8 cellular contexts compared by ENCODE assay signal in the genomic region with DNA sequence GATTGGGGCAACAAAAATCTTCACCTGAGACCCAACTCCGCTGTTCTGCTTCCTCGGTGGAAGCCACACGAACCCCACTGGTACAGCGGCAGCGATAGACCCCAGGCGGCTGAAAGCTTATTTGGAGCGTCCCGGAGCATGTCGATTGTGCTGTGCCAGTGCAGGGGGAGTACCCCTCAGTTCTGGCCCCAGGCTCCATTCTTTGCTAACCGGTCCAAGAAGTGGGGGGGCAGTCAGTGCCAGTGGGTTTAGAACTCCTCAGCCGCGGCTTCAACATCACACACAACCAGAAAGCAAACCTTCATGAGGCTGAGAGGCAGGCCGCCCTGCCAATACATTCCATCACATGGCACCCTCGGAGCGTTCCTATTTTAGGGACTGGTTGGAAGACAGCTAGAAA. TPM values are rescaled to one million over a fixed set of nuclear protein-coding genes. Genes with fewer than 3 reads are reported as not detected.
A peak's percentile ranks its signal among the peaks of the same experiment; 100 is the strongest.
DNase-seq lines count a peak whose midpoint lies in the region; ATAC-seq, FAIRE-seq and TF ChIP-seq lines count a peak whose summit lies in the region.

No MANE protein-coding gene starts in this region.

- POLR2A ChIA-PET in A549 (lab: Yijun Ruan, JAX) = interaction anchor here (0.6 to 2.6 kb wide), 3 partner anchors 10 to 14 kb away, joined by 3 to 51 read pairs (median 12); no protein-coding TSS in a partner anchor

- no peaks in the 10 kb centered on the region for H3K9me3 ChIP-seq in A549
- H3K9me3 ChIP-seq in HUES64 (ENCODE audit: insufficient read depth, low read depth, low read length) = no peaks in the 10 kb centered on the region
- no peaks in the 10 kb centered on the region for H3K9me3 ChIP-seq in mucosa of rectum (ENCODE audit: control insufficient read depth in 2 of 2, low read length in 2 of 2)

- H3K4me2 ChIP-seq in A549 = peak overlapping the region; percentile 99

- no peaks in the 10 kb centered on the region for H3K36me3 ChIP-seq in HUES64 (ENCODE audit: insufficient read depth, low read length)
- no peaks in the 10 kb centered on the region for H3K36me3 ChIP-seq in mucosa of rectum (ENCODE audit: control insufficient read depth in 2 of 2, insufficient read depth in 2 of 2, low read length in 2 of 2)

- TF ChIP-seq EP300 in A549 (IDR thresholded peaks at IDR 0.05) = 0 out of 5 replicates have a peak, but pooled peaks of 1 of the 2 experiments have one; percentile 1

- H3K27ac ChIP-seq in A549 (peak overlapping the region; percentile 95 to 97), HUES64 (ENCODE audit: low read depth, low read length) (peak overlapping the region; percentile 34; the same call in 1 of the 2 replicates), mucosa of rectum (ENCODE audit: low read depth in 2 of 2, low read length in 2 of 2) (peak overlapping the region; percentile 100)

- H3K9ac ChIP-seq in HUES64 (ENCODE audit: low read depth, low read length) (peak overlapping the region; percentile 69), mucosa of rectum (ENCODE audit: low read depth in 1 of 2, low read length in 2 of 2) (peak overlapping the region; percentile 86 to 87)

- TF ChIP-seq RAD21 in A549 (conservative IDR thresholded peaks at IDR 0.05 in 1 of 2, IDR thresholded peaks at IDR 0.05 in 1 of 2) = no peak

- DNase-seq in A549 (ENCODE audit: low read depth in 1 of 2, low spot score in 1 of 2) = no peak
- DNase-seq in cardiac fibroblast (ENCODE audit: low read depth in 2 of 2) = no peak
- no peak for DNase-seq in middle frontal gyrus (ENCODE audit: extremely low spot score, low spot score)
- DNase-seq in glomerular visceral epithelial cell (ENCODE audit: extremely low spot score) = no peak
- DNase-seq in GM19238 (ENCODE audit: insufficient read length, low spot score) = no peak

- CTCF ChIA-PET in A549 (lab: Yijun Ruan, JAX) = interaction anchor here (0.6 to 28.1 kb wide), 4 partner anchors 9 to 75 kb away, joined by 3 to 1099 read pairs (median 62); no protein-coding TSS in a partner anchor

- no peak for TF ChIP-seq POLR2A in A549 (IDR thresholded peaks at IDR 0.05; ENCODE audit: low read length)

- H3K4me1 ChIP-seq in A549 (peaks cover 61% of the 10 kb centered on the region), HUES64 (ENCODE audit: insufficient read depth, low read length) (peaks cover 21% of the 10 kb centered on the region), mucosa of rectum (ENCODE audit: control insufficient read depth in 2 of 2, insufficient read depth in 2 of 2, low read length in 2 of 2) (peaks cover 60 to 66% of the 10 kb centered on the region in 2 donors)

- ATAC-seq in A549 (no peak), HG03378 (IDR thresholded peaks at IDR 0.05; ENCODE audit: unreplicated experiment) (no peak)

- FAIRE-seq in A549 (lab: Jason Lieb, UNC) = no peak

- H3K4me3 ChIP-seq in A549 (peak overlapping the region; percentile 99), HUES64 (ENCODE audit: low read length) (peak overlapping the region; percentile 95), cardiac fibroblast (replicated peaks in 1 of 2; ENCODE audit: low read depth in 2 of 2, low read length in 2 of 2) (peak overlapping the region; percentile 44 to 56), mucosa of rectum (ENCODE audit: low read length in 2 of 2) (peak overlapping the region; percentile 64 to 80)

- WGBS in A549 (ENCODE audit: missing lambda C conversion rate) = 75% methylated on average over 15 of the region's 15 CpGs
- WGBS in HUES64 = 27% methylated on average over 15 of the region's 15 CpGs

- H3K27me3 ChIP-seq in HUES64 (ENCODE audit: insufficient read depth, low read length) = no peaks in the 10 kb centered on the region
- no peaks in the 10 kb centered on the region for H3K27me3 ChIP-seq in mucosa of rectum (ENCODE audit: control insufficient read depth in 2 of 2, insufficient read depth in 2 of 2, low read length in 2 of 2)

- TF ChIP-seq CTCF in A549 (IDR thresholded peaks at IDR 0.05) (no peak), cardiac fibroblast (IDR thresholded peaks at IDR 0.05; ENCODE audit: low read depth, low read length) (no peak)

TF ChIP-seq in A549, 52 proteins besides CTCF, POLR2A, EP300 and RAD21:
- TF ChIP-seq ZFP36 (IDR thresholded peaks at IDR 0.05; ENCODE audit: borderline replicate concordance, partially characterized antibody) = no peak
- TF ChIP-seq ZNF302 (CRISPR knock-in tag; IDR thresholded peaks at IDR 0.05) = no peak
- TF ChIP-seq, protein P1, sequence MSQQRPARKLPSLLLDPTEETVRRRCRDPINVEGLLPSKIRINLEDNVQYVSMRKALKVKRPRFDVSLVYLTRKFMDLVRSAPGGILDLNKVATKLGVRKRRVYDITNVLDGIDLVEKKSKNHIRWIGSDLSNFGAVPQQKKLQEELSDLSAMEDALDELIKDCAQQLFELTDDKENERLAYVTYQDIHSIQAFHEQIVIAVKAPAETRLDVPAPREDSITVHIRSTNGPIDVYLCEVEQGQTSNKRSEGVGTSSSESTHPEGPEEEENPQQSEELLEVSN (IDR thresholded peaks at IDR 0.05; ENCODE audit: borderline replicate concordance, low read depth) = no peak
- TF ChIP-seq MYC (IDR thresholded peaks at IDR 0.05; ENCODE audit: borderline replicate concordance, low read length) = no peak
- TF ChIP-seq NR3C1 (IDR thresholded peaks at IDR 0.05) = no peak
- no peak for TF ChIP-seq ZC3H11A (IDR thresholded peaks at IDR 0.05)
- no peak for TF ChIP-seq HOXB13 (CRISPR knock-in tag; IDR thresholded peaks at IDR 0.05; ENCODE audit: low read depth)
- TF ChIP-seq TP53 (CRISPR knock-in tag; IDR thresholded peaks at IDR 0.05) = no peak
- no peak for TF ChIP-seq RFX5 (IDR thresholded peaks at IDR 0.05)
- no peak for TF ChIP-seq SREBF2 (IDR thresholded peaks at IDR 0.05)
- no peak for TF ChIP-seq MAZ (IDR thresholded peaks at IDR 0.05; ENCODE audit: borderline replicate concordance, low read depth, low read length)
- TF ChIP-seq, protein P2, sequence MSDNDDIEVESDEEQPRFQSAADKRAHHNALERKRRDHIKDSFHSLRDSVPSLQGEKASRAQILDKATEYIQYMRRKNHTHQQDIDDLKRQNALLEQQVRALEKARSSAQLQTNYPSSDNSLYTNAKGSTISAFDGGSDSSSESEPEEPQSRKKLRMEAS (IDR thresholded peaks at IDR 0.05) = no peak
TF ChIP-seq in A549: peak in this region for 0.

RNA-seq across cellular contexts. Expression of a gene that starts 1.7 kb away (rescaled TPM):
- polyA plus RNA-seq in A549 (2011; rRNA removed) (4.5 and 5.7 TPM in 2 replicates), A549 (2017; fragmentation: RNase III; extraction: RNeasy Plus Mini Kit Qiagen cat#74134 plus additional on column Dnase treatment) (22.7 to 30.8 TPM (median 25.9 TPM) in 3 replicates)
- 10.5 and 12.2 TPM in 2 replicates for polyA plus RNA-seq in A549 (2012; cell fraction: cytosol; rRNA removed)
- 54.0 and 59.8 TPM in 2 replicates for polyA plus RNA-seq in A549 (2012; cell fraction: nucleus; rRNA removed)
- 3.8 and 4.9 TPM in 2 replicates for polyA minus RNA-seq in A549 (2011; rRNA and poly(A)+ RNA removed)
- polyA plus RNA-seq in HUES64 (2013, experiment 1 of 2) = 10.0 TPM
- polyA plus RNA-seq in HUES64 (2013, experiment 2 of 2) = 10.2 TPM

Comparison
In these comparisons a context has a peak if more than half of its experiments do, and no peak if none do; other contexts are left out.
1. H3K27ac ChIP-seq: peak in every context shown above with its lines; median percentile 100 in mucosa of rectum; 96 in A549; 34 in HUES64.